ENCODE assay signal across 20 cellular contexts in the genomic region with DNA sequence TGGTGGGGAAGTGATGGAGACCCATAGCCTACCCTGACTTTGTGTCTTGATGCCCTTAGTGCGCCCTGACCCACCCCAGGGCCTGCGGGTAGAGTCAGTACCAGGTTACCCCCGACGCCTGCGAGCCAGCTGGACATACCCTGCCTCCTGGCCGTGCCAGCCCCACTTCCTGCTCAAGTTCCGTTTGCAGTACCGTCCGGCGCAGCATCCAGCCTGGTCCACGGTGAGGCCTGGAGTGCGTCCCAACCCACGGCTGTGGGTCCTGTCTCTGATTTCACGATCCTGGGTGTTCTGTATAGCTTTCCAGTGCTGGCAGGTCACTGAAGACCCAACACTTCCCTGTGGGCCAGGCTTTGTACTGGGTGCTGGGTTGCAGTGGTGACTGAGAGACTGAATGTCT. TPM values are rescaled to one million over a fixed set of nuclear protein-coding genes. Genes with fewer than 3 reads are reported as not detected.
DNase-seq lines count a peak whose midpoint lies in the region; ATAC-seq and TF ChIP-seq lines count a peak whose summit lies in the region.
"Had no signal": no experiment of that assay in that cellular context is flagged by ENCODE, and none has a peak within 500 bp of the region (broad histone marks: within the 10 kb centered on the region; RNA-seq: fewer than 3 reads in every experiment).

No MANE protein-coding gene starts in this region.

- H3K27ac Mint-ChIP-seq in chondrocyte (ENCODE audit: unreplicated experiment): no peak overlapping the region
- H3K27ac Mint-ChIP-seq in mesothelial cell of epicardium: peak overlapping the region; percentile 50
- H3K27ac Mint-ChIP-seq: CD4-positive, alpha-beta T cell; H9; IgD-negative memory B cell had no signal

- no peak overlapping the region for H2BK15ac ChIP-seq in IMR-90 (ENCODE audit: low read depth, low read length)

- H3K27me3 Mint-ChIP-seq in chondrocyte (ENCODE audit: low read depth) (no peaks in the 10 kb centered on the region), mesothelial cell of epicardium (ENCODE audit: low read depth) (no peaks in the 10 kb centered on the region)
- H3K27me3 Mint-ChIP-seq: CD4-positive, alpha-beta T cell; IgD-negative memory B cell had no signal

- H3K56ac ChIP-seq in IMR-90 (ENCODE audit: extremely low read depth, insufficient read depth, low read length): no peak overlapping the region

- H3K9me3 ChIP-seq in IMR-90 (ENCODE audit: control insufficient read depth, insufficient read depth, low read length): no peaks in the 10 kb centered on the region
- H3K9me3 ChIP-seq in trophoblast cell (ENCODE audit: insufficient read depth, low read depth, low read length): peaks cover 3% of the 10 kb centered on the region
- no peaks in the 10 kb centered on the region for H3K9me3 ChIP-seq in HAP-1

- no peak overlapping the region for H3K14ac ChIP-seq in IMR-90 (replicated peaks; ENCODE audit: low read depth, low read length)
- H3K14ac ChIP-seq in trophoblast cell (ENCODE audit: low read length): no peak overlapping the region

- H3K4me1 ChIP-seq in IMR-90 (ENCODE audit: control insufficient read depth, insufficient read depth, low read length) (peaks cover 13% of the 10 kb centered on the region), trophoblast cell (ENCODE audit: control insufficient read depth in 1 of 2, insufficient read depth in 2 of 2, low read length in 2 of 2) (peaks cover 2 to 5% of the 10 kb centered on the region in 2 experiments), HAP-1 (no peaks in the 10 kb centered on the region)

- BruUV-seq in IMR-90 (replicated peaks; lab: Mats Ljungman, UMichigan): no TSS peak

- H3K79me2 ChIP-seq in trophoblast cell (ENCODE audit: control insufficient read depth, insufficient read depth, low read length, poor library complexity): no peaks in the 10 kb centered on the region

- H3K36me3 Mint-ChIP-seq in chondrocyte (ENCODE audit: low read depth) (peaks cover 4% of the 10 kb centered on the region), mesothelial cell of epicardium (peaks cover 14% of the 10 kb centered on the region)

- TF ChIP-seq POLR2A in IMR-90 (IDR thresholded peaks at IDR 0.05; ENCODE audit: low read depth, low read length): no peak

- no peak for TF ChIP-seq RAD21 in IMR-90 (IDR thresholded peaks at IDR 0.05; ENCODE audit: low read length)

- dilution Hi-C loops in IMR-90 (cut with HindIII; ENCODE audit: low sequenced_read_pairs, unreplicated experiment): no loop called here

- no peaks in the 10 kb centered on the region for H3K27me3 ChIP-seq in IMR-90 (ENCODE audit: control insufficient read depth, insufficient read depth, low read length)
- no peaks in the 10 kb centered on the region for H3K27me3 ChIP-seq in trophoblast cell (ENCODE audit: insufficient read depth, low read length)
- no peaks in the 10 kb centered on the region for H3K27me3 ChIP-seq in HAP-1 (ENCODE audit: low read depth)

- POLR2A ChIA-PET in IMR-90 (lab: Charles Lee; ENCODE audit: unreplicated experiment): no interaction called here
- POLR2A ChIA-PET in HEK293T (lab: Yijun Ruan, JAX): no interaction called here

- H2AK9ac ChIP-seq in IMR-90 (replicated peaks; ENCODE audit: low read depth, low read length, poor library complexity): peak overlapping the region; percentile 44

- H3K4me3 ChIP-seq in IMR-90 (ENCODE audit: insufficient read depth, low read depth, low read length) (no peak overlapping the region), trophoblast cell (ENCODE audit: low read depth, low read length) (peak overlapping the region; percentile 34), HAP-1 (no peak overlapping the region)

- H2AFZ ChIP-seq in IMR-90 (replicated peaks; ENCODE audit: low read length, poor library complexity): no peak overlapping the region
- H2AFZ ChIP-seq in trophoblast cell (ENCODE audit: insufficient read depth, low read length, poor library complexity): no peak overlapping the region

- in situ Hi-C loops in IMR-90 (cut with MboI; ENCODE audit: low sequenced_read_pairs): no loop called here
- in situ Hi-C loops in HAP-1 (cut with MboI; ENCODE audit: low sequenced_read_pairs): no loop called here

- peaks cover 4% of the 10 kb centered on the region; the same call in 1 of the 2 replicates for H3K36me3 ChIP-seq in IMR-90 (ENCODE audit: control insufficient read depth, insufficient read depth, low read length)
- H3K36me3 ChIP-seq in trophoblast cell (ENCODE audit: control insufficient read depth in 1 of 2, insufficient read depth in 2 of 2, low read length in 2 of 2): peaks cover 0 to 3% of the 10 kb centered on the region in 2 experiments
- H3K36me3 ChIP-seq in HAP-1 (replicated peaks): no peaks in the 10 kb centered on the region

- no peak overlapping the region for H4K91ac ChIP-seq in IMR-90 (ENCODE audit: insufficient read depth, low read depth, low read length)
- H4K91ac ChIP-seq in trophoblast cell (ENCODE audit: low read depth, low read length): no peak overlapping the region

- H2BK12ac ChIP-seq in trophoblast cell (ENCODE audit: low read length): no peak overlapping the region

- no peak overlapping the region for H3K9ac ChIP-seq in IMR-90 (ENCODE audit: low read depth, low read length)
- no peak overlapping the region for H3K9ac ChIP-seq in trophoblast cell (ENCODE audit: low read length)

- DNase-seq in IMR-90 (no peak), chondrocyte (ENCODE audit: low spot score) (peak; percentile 85), mesothelial cell of epicardium (ENCODE audit: low spot score in 2 of 2, unreplicated experiment in 2 of 2) (no peak), trophoblast cell (no peak), HAP-1 (ENCODE audit: low spot score in 2 of 2) (no peak), HEK293T (ENCODE audit: extremely low spot score) (no peak), nucleus accumbens (lab: John Stamatoyannopoulos, UW) (no peak)
- DNase-seq: ACHN; CD4-positive, alpha-beta T cell; DMS153; DMS79; GF-D8; GOT3; H9; KBM-7 had no signal

- H3K9me1 ChIP-seq in IMR-90 (ENCODE audit: insufficient read depth, low read length): peaks cover 13% of the 10 kb centered on the region; the same call in 1 of the 2 replicates

- H2BK120ac ChIP-seq in IMR-90 (ENCODE audit: low read depth, low read length) (no peak overlapping the region), trophoblast cell (ENCODE audit: insufficient read depth, low read length, poor library complexity) (no peak overlapping the region)

- H3K9me3 Mint-ChIP-seq in chondrocyte (ENCODE audit: low read depth) (no peaks in the 10 kb centered on the region), mesothelial cell of epicardium (no peaks in the 10 kb centered on the region)
- H3K9me3 Mint-ChIP-seq: CD4-positive, alpha-beta T cell; H9; IgD-negative memory B cell had no signal

- H2BK5ac ChIP-seq in IMR-90 (ENCODE audit: low read depth, low read length, poor library complexity, severe bottlenecking) (no peak overlapping the region), trophoblast cell (ENCODE audit: low read depth, low read length, poor library complexity) (no peak overlapping the region)

- H3K4me2 ChIP-seq in IMR-90 (ENCODE audit: low read depth, low read length) (no peak overlapping the region), trophoblast cell (ENCODE audit: low read length) (no peak overlapping the region)

- H3K23ac ChIP-seq in IMR-90 (ENCODE audit: low read depth, low read length) (no peak overlapping the region), trophoblast cell (ENCODE audit: low read length) (no peak overlapping the region)

- H2BK20ac ChIP-seq in IMR-90 (ENCODE audit: low read depth, low read length): no peak overlapping the region

- no peak overlapping the region for H3K27ac ChIP-seq in IMR-90 (ENCODE audit: insufficient read depth, low read length)
- H3K27ac ChIP-seq in trophoblast cell (ENCODE audit: low read depth, low read length): no peak overlapping the region
- H3K27ac ChIP-seq: C4-2B had no signal

- H3K4ac ChIP-seq in IMR-90 (ENCODE audit: low read depth, low read length) (no peak overlapping the region), trophoblast cell (ENCODE audit: low read depth, low read length) (no peak overlapping the region)

- H3K18ac ChIP-seq in IMR-90 (ENCODE audit: low read depth, low read length) (no peak overlapping the region), trophoblast cell (ENCODE audit: low read length) (no peak overlapping the region)

- H4K12ac ChIP-seq in trophoblast cell (ENCODE audit: low read depth, low read length): no peak overlapping the region

- H3K4me1 Mint-ChIP-seq in chondrocyte (ENCODE audit: low read depth) (peaks cover 19% of the 10 kb centered on the region), mesothelial cell of epicardium (peaks cover 21% of the 10 kb centered on the region)

- no peak overlapping the region for H3K4me3 Mint-ChIP-seq in chondrocyte (ENCODE audit: unreplicated experiment)
- H3K4me3 Mint-ChIP-seq in mesothelial cell of epicardium: no peak overlapping the region
- H3K4me3 Mint-ChIP-seq: CD4-positive, alpha-beta T cell; H9; IgD-negative memory B cell had no signal

- 96% methylated on average over 5 of the region's 14 CpGs; no CpG with 5 or more reads in 1 of the 2 experiments for WGBS in IMR-90 (ENCODE audit: extremely low coverage in 2 of 2, insufficient read length in 1 of 2), 2 experiments
- no CpG with 5 or more reads among the region's 14 CpGs for WGBS in trophoblast cell (ENCODE audit: extremely low coverage, insufficient coverage, insufficient read length)

- no peak overlapping the region for H4K8ac ChIP-seq in IMR-90 (ENCODE audit: low read depth in 2 of 2, low read length in 2 of 2)
- H4K8ac ChIP-seq in trophoblast cell (ENCODE audit: low read depth, low read length): no peak overlapping the region

- H4K5ac ChIP-seq in IMR-90 (ENCODE audit: low read depth, low read length): no peak overlapping the region

- no peak for ATAC-seq in IMR-90 (ENCODE audit: low read depth)
- ATAC-seq in HG02623 (IDR thresholded peaks at IDR 0.05; ENCODE audit: unreplicated experiment): no peak

- peaks cover 0 to 7% of the 10 kb centered on the region in 2 experiments; a peak in 2 of 4 replicates for H3K79me1 ChIP-seq in IMR-90 (ENCODE audit: low read depth in 1 of 2, low read length in 2 of 2)
- H3K79me1 ChIP-seq in trophoblast cell (ENCODE audit: low read length): peaks cover 1% of the 10 kb centered on the region

- TF ChIP-seq CTCF in IMR-90 (conservative IDR thresholded peaks at IDR 0.05; ENCODE audit: low read depth, low read length): no peak
- no peak for TF ChIP-seq CTCF in chondrocyte (IDR thresholded peaks at IDR 0.05)
- no peak for TF ChIP-seq CTCF in mesothelial cell of epicardium (IDR thresholded peaks at IDR 0.05; ENCODE audit: unreplicated experiment)

- H4K20me1 ChIP-seq in IMR-90 (ENCODE audit: insufficient read depth, low read length): no peaks in the 10 kb centered on the region

- H2AK5ac ChIP-seq in IMR-90 (ENCODE audit: low read depth, low read length) (no peak overlapping the region), trophoblast cell (ENCODE audit: low read length) (no peak overlapping the region)

- CTCF ChIA-PET in IMR-90 (lab: Yijun Ruan, JAX): no interaction called here
- CTCF ChIA-PET in HEK293T (lab: Yijun Ruan, JAX): no interaction called here

- intact Hi-C loops in IMR-90 (cut with micrococcal nuclease): no loop called here

RNA-seq across cellular contexts. Expression of a gene that starts 4.0 kb away (rescaled TPM):
- 0.18 TPM in 1 of 2 replicates, not detected in the other for total RNA-seq in IMR-90 (2012; rRNA removed)
- polyA plus RNA-seq in IMR-90 (2012; rRNA removed): 0.17 and 0.26 TPM in 2 replicates
- polyA plus RNA-seq in IMR-90 (2012; cell fraction: cytosol; rRNA removed): 0.04 TPM in 1 of 2 replicates, not detected in the other
- polyA plus RNA-seq in IMR-90 (2012; cell fraction: nucleus; rRNA removed; ENCODE audit: low replicate concordance): 0.20 and 0.40 TPM in 2 replicates
- total RNA-seq in chondrocyte: not detected in 3 replicates
- 0.61 to 0.84 TPM in 2 of 3 replicates, not detected in the other for total RNA-seq in mesothelial cell of epicardium
- polyA plus RNA-seq in trophoblast cell (2013): 0.19 and 0.33 TPM in 2 replicates
- total RNA-seq: CD4-positive, alpha-beta T cell; Daoy had no signal
- polyA plus RNA-seq: IgD-negative memory B cell had no signal

RNA-seq across cellular contexts. Expression of a gene that starts 6.5 kb away (rescaled TPM):
- total RNA-seq in IMR-90 (2012; rRNA removed) (6.9 and 8.2 TPM in 2 replicates), chondrocyte (32.0 to 33.7 TPM (median 32.9 TPM) in 3 replicates), mesothelial cell of epicardium (112 to 114 TPM (median 113 TPM) in 3 replicates)
- polyA plus RNA-seq in IMR-90 (2012; rRNA removed): 15.9 and 19.2 TPM in 2 replicates
- 15.4 and 16.4 TPM in 2 replicates for polyA plus RNA-seq in IMR-90 (2012; cell fraction: cytosol; rRNA removed)
- polyA plus RNA-seq in IMR-90 (2012; cell fraction: nucleus; rRNA removed; ENCODE audit: low replicate concordance): 81.4 and 161 TPM in 2 replicates
- polyA plus RNA-seq in trophoblast cell (2013): 6.6 and 7.0 TPM in 2 replicates

RNA-seq across cellular contexts. Expression of a gene that starts 12.0 kb away (rescaled TPM):
- total RNA-seq in IMR-90 (2012; rRNA removed): 12.5 and 15.8 TPM in 2 replicates
- polyA plus RNA-seq in IMR-90 (2012; rRNA removed): 34.6 and 36.6 TPM in 2 replicates
- 17.9 and 19.0 TPM in 2 replicates for polyA plus RNA-seq in IMR-90 (2012; cell fraction: cytosol; rRNA removed)
- 231 and 346 TPM in 2 replicates for polyA plus RNA-seq in IMR-90 (2012; cell fraction: nucleus; rRNA removed; ENCODE audit: low replicate concordance)
- 35.5 to 51.8 TPM (median 38.2 TPM) in 3 replicates for total RNA-seq in chondrocyte
- total RNA-seq in mesothelial cell of epicardium: 82.7 to 95.2 TPM (median 88.5 TPM) in 3 replicates
- polyA plus RNA-seq in trophoblast cell (2013): 27.5 and 27.6 TPM in 2 replicates

RNA-seq across cellular contexts. Expression of a gene that starts 20.9 kb away (rescaled TPM):
- total RNA-seq in IMR-90 (2012; rRNA removed): 38.6 and 44.6 TPM in 2 replicates
- polyA plus RNA-seq in IMR-90 (2012; rRNA removed): 88.9 and 93.1 TPM in 2 replicates
- polyA plus RNA-seq in IMR-90 (2012; cell fraction: cytosol; rRNA removed): 77.6 and 124 TPM in 2 replicates
- polyA plus RNA-seq in IMR-90 (2012; cell fraction: nucleus; rRNA removed; ENCODE audit: low replicate concordance): 17.7 and 38.8 TPM in 2 replicates
- total RNA-seq in chondrocyte: 71.6 to 84.9 TPM (median 76.7 TPM) in 3 replicates
- total RNA-seq in mesothelial cell of epicardium: 58.8 to 61.6 TPM (median 59.9 TPM) in 3 replicates
- polyA plus RNA-seq in trophoblast cell (2013): 31.0 and 33.6 TPM in 2 replicates

RNA-seq across cellular contexts. Expression of a gene that starts 29.6 kb away (rescaled TPM):
- not detected in 2 replicates for total RNA-seq in IMR-90 (2012; rRNA removed)
- 0.07 TPM in 1 of 2 replicates, not detected in the other for polyA plus RNA-seq in IMR-90 (2012; rRNA removed)
- 0.02 TPM in 1 of 2 replicates, not detected in the other for polyA plus RNA-seq in IMR-90 (2012; cell fraction: cytosol; rRNA removed)
- polyA plus RNA-seq in IMR-90 (2012; cell fraction: nucleus; rRNA removed; ENCODE audit: low replicate concordance): 0.05 and 0.07 TPM in 2 replicates
- total RNA-seq in chondrocyte: 0.20 TPM in 1 of 3 replicates, not detected in the others
- 0.42 to 0.80 TPM in 2 of 3 replicates, not detected in the other for total RNA-seq in mesothelial cell of epicardium
- 0.04 TPM in 1 of 2 replicates, not detected in the other for polyA plus RNA-seq in trophoblast cell (2013)
- total RNA-seq: Daoy, H9 had no signal
- polyA plus RNA-seq: BJ, IgD-negative memory B cell had no signal
